8 cellular contexts compared by ENCODE assay signal in the genomic region with DNA sequence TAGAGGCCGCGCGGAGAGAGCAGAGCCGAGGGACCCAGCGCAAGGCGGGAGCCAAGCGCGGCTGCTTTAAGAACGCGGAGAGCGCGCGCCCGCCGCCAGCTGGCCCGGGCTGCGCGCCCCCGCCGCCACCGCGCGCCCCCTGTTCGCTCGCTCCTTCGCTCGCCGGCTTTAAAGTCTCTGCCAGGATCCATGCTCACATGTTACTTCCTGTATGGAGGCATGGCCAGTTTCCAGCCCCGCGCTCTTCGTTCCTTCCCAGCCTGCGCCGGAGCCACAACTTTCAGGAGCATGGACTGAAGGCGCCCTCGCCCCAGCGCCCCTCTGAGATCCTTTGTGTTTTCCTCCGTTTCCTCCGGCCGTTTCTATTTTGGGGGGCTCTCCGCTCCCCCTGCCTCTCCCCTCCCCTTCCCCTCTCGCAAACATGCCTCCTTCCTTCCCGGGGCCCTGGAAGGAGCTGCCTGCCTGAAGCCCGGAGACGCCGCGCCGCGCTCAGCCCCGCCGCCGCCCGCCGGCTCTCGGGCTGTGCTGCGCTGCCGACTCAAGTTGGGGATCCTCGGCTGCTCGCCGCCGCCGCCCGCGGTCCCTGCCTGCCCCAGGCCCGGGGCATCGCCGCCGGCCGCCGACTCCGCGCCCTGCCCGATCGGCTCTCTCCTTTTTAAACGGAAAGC. TPM values are rescaled to one million over a fixed set of nuclear protein-coding genes. Genes with fewer than 3 reads are reported as not detected.
A peak's percentile ranks its signal among the peaks of the same experiment; 100 is the strongest.
DNase-seq lines count a peak whose midpoint lies in the region; ATAC-seq and TF ChIP-seq lines count a peak whose summit lies in the region.

A gene (plus strand): TSS at position 198 of the 668 bp plus-strand sequence. CDS start 717 bp downstream, outside the sequence.

- peak within 1 kb of the TSS; percentile 80 for H3K4me2 ChIP-seq in OCI-LY3 (ENCODE audit: low read length)

- DNase-seq in CD14-positive monocyte (ENCODE audit: low spot score) (no peak), HL-60 (ENCODE audit: low read depth in 1 of 2, low spot score in 1 of 2) (peak; percentile 20 to 33), brain microvascular endothelial cell (peak; percentile 87)

- H3K4me1 ChIP-seq in OCI-LY3 (ENCODE audit: low read length) (peaks cover 17% of the 10 kb centered on the region), rectal smooth muscle tissue (ENCODE audit: control insufficient read depth, insufficient read depth, low read length) (peaks cover 5% of the 10 kb centered on the region)

- H3K27ac ChIP-seq in HL-60 (replicated peaks) (no peak within 1 kb of the TSS), OCI-LY3 (ENCODE audit: low read length) (peak within 1 kb of the TSS; percentile 88), brain microvascular endothelial cell (peak within 1 kb of the TSS; percentile 92), rectal smooth muscle tissue (ENCODE audit: low read depth, low read length) (peak within 1 kb of the TSS; percentile 90)

- H3K9me3 Mint-ChIP-seq in CD14-positive monocyte: peaks cover 0 to 22% (median 13%) of the 10 kb centered on the region in 7 donors

- in situ Hi-C loops in brain microvascular endothelial cell (cut with HindIII; ENCODE audit: low pct_ligation_motif_present, low sequenced_read_pairs): loop anchor here (25.0 kb wide), 1 partner anchor 301 kb away; no protein-coding TSS in a partner anchor

- peaks cover 65 to 79% (median 76%) of the 10 kb centered on the region in 3 donors for H3K27me3 Mint-ChIP-seq in CD14-positive monocyte (ENCODE audit: low read depth in 3 of 3)

- H3K4me3 ChIP-seq in HL-60 (replicated peaks; ENCODE audit: insufficient read depth, low read length) (peak within 1 kb of the TSS; percentile 39), OCI-LY3 (ENCODE audit: low read length) (peak within 1 kb of the TSS; percentile 93), brain microvascular endothelial cell (ENCODE audit: low read depth, low read length) (peak within 1 kb of the TSS; percentile 82), iPS-11a (ENCODE audit: low read depth, low read length) (peak within 1 kb of the TSS; percentile 91), rectal smooth muscle tissue (ENCODE audit: low read length) (peak within 1 kb of the TSS; percentile 87)

- peaks cover 30% of the 10 kb centered on the region for H4K20me1 ChIP-seq in OCI-LY3 (ENCODE audit: insufficient read depth, low read length)

- H3K9ac ChIP-seq in OCI-LY3 (ENCODE audit: low read length): peak within 1 kb of the TSS; percentile 85
- peak within 1 kb of the TSS; percentile 40 for H3K9ac ChIP-seq in rectal smooth muscle tissue (ENCODE audit: low read length)

- H3K9me3 ChIP-seq in OCI-LY3 (ENCODE audit: insufficient read depth, low read length): no peaks in the 10 kb centered on the region

- intact Hi-C loops in CD14-positive monocyte (cut with micrococcal nuclease): no loop called here

- no peak for TF ChIP-seq CTCF in CD14-positive monocyte (IDR thresholded peaks at IDR 0.05)
- TF ChIP-seq CTCF in HL-60 (IDR thresholded peaks at IDR 0.05; ENCODE audit: insufficient read depth, low read length): no peak
- TF ChIP-seq CTCF in OCI-LY3 (IDR thresholded peaks at IDR 0.05; ENCODE audit: low read depth, low read length): no peak
- TF ChIP-seq CTCF in brain microvascular endothelial cell (IDR thresholded peaks at IDR 0.05; ENCODE audit: low read depth, low read length, missing control alignments): no peak

- peak within 1 kb of the TSS in 1 of 7 donors; percentile 53 for H3K27ac Mint-ChIP-seq in CD14-positive monocyte

- peaks cover 56% of the 10 kb centered on the region for H3K27me3 ChIP-seq in HL-60 (ENCODE audit: insufficient read depth, poor library complexity, severe bottlenecking)
- H3K27me3 ChIP-seq in OCI-LY3 (ENCODE audit: low read depth, low read length): peaks cover 22% of the 10 kb centered on the region
- H3K27me3 ChIP-seq in brain microvascular endothelial cell (replicated peaks): no peaks in the 10 kb centered on the region
- no peaks in the 10 kb centered on the region for H3K27me3 ChIP-seq in rectal smooth muscle tissue (ENCODE audit: control insufficient read depth, insufficient read depth, low read length)

- peak within 1 kb of the TSS; percentile 78 to 98 for H3K4me3 Mint-ChIP-seq in CD14-positive monocyte

- peaks cover 38% of the 10 kb centered on the region; the same call in 1 of the 2 replicates for H3K79me2 ChIP-seq in OCI-LY3 (ENCODE audit: low read length)

- H3K36me3 ChIP-seq in OCI-LY3 (replicated peaks; ENCODE audit: low read depth, low read length) (no peaks in the 10 kb centered on the region), brain microvascular endothelial cell (replicated peaks) (no peaks in the 10 kb centered on the region), rectal smooth muscle tissue (ENCODE audit: control insufficient read depth, insufficient read depth, low read length) (no peaks in the 10 kb centered on the region)

- H3K4me1 Mint-ChIP-seq in CD14-positive monocyte: peaks cover 15% of the 10 kb centered on the region

- H2AFZ ChIP-seq in OCI-LY3 (ENCODE audit: low read depth, low read length): peak within 1 kb of the TSS; percentile 73

- H3K36me3 Mint-ChIP-seq in CD14-positive monocyte: no peaks in the 10 kb centered on the region

- ATAC-seq in GM19035 (IDR thresholded peaks at IDR 0.05; ENCODE audit: unreplicated experiment) (peak; percentile 63), GM18519 (IDR thresholded peaks at IDR 0.05; ENCODE audit: low FRiP score, unreplicated experiment) (no peak)

RNA-seq across cellular contexts. Expression of the gene that starts here (rescaled TPM):
- not detected for polyA plus RNA-seq in CD14-positive monocyte

Comparison
In these comparisons a context has a peak if more than half of its experiments do, and no peak if none do; other contexts are left out.
1. H3K4me3 ChIP-seq: peak in every context shown above with its lines; median percentile 93 in OCI-LY3; 91 in iPS-11a; 87 in rectal smooth muscle tissue; 82 in brain microvascular endothelial cell; 39 in HL-60.